9 cellular contexts compared by ENCODE assay signal in the genomic region with DNA sequence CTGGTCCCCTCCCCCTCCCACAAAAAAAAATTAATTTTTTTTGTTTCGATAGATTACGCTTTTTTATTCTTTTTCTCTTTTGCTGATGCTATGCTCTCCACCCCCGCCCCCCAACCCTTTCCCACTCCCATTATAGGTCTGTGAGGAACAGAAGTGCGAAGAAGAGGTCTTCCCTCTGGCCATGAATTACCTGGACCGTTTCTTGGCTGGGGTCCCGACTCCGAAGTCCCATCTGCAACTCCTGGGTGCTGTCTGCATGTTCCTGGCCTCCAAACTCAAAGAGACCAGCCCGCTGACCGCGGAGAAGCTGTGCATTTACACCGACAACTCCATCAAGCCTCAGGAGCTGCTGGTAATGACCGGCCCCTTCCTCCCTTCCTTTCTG. TPM values are rescaled to one million over a fixed set of nuclear protein-coding genes. Genes with fewer than 3 reads are reported as not detected.
DNase-seq lines count a peak whose midpoint lies in the region; ATAC-seq and TF ChIP-seq lines count a peak whose summit lies in the region.
"Had no signal": no experiment of that assay in that cellular context is flagged by ENCODE, and none has a peak within 500 bp of the region (broad histone marks: within the 10 kb centered on the region; RNA-seq: fewer than 3 reads in every experiment).

No MANE protein-coding gene starts in this region.

- H3K9me3 Mint-ChIP-seq in stimulated activated naive CD8-positive, alpha-beta T cell treated with anti-CD3 and anti-CD28 coated beads, Interleukin-15, amount 100 ng/mL, for 72 hours, result no peaks in the 10 kb centered on the region

- no peaks in the 10 kb centered on the region for H3K36me3 ChIP-seq in kidney epithelial cell (ENCODE audit: control insufficient read depth, insufficient read depth, low read length)

- DNase-seq in DMS53 (lab: John Stamatoyannopoulos, UW) (peak; percentile 85), DMS53 treated with DMSO at 0.1 percent for 48 hours (lab: John Stamatoyannopoulos, UW; ENCODE audit: unreplicated experiment) (no peak), astrocyte of the cerebellum (ENCODE audit: low read depth) (no peak), kidney epithelial cell (ENCODE audit: low read depth) (no peak), DMS79 treated with DMSO at 0.1 percent for 48 hours (lab: John Stamatoyannopoulos, UW) (no peak), hippocampal formation (lab: John Stamatoyannopoulos, UW) (no peak)
- no peak for DNase-seq in stimulated activated naive CD8-positive, alpha-beta T cell treated with anti-CD3 and anti-CD28 coated beads, Interleukin-15, amount 100 ng/mL, for 72 hours
- DNase-seq: NCI-H2081 had no signal

- in situ Hi-C loops in astrocyte of the cerebellum (cut with HindIII; ENCODE audit: low sequenced_read_pairs), result no loop called here

- H3K27ac Mint-ChIP-seq in stimulated activated naive CD8-positive, alpha-beta T cell treated with anti-CD3 and anti-CD28 coated beads, Interleukin-15, amount 100 ng/mL, for 72 hours, result peak overlapping the region; percentile 96 to 100

- no peaks in the 10 kb centered on the region for H3K27me3 Mint-ChIP-seq in stimulated activated naive CD8-positive, alpha-beta T cell treated with anti-CD3 and anti-CD28 coated beads, Interleukin-15, amount 100 ng/mL, for 72 hours

- no peak for TF ChIP-seq CTCF in astrocyte of the cerebellum (IDR thresholded peaks at IDR 0.05; ENCODE audit: low read depth, low read length, missing control alignments)
- TF ChIP-seq CTCF in kidney epithelial cell (IDR thresholded peaks at IDR 0.05; ENCODE audit: insufficient read depth, low read length, poor library complexity, severe bottlenecking), result no peak

- H3K27me3 ChIP-seq in kidney epithelial cell (ENCODE audit: control insufficient read depth, insufficient read depth, low read length), result peaks cover 64% of the 10 kb centered on the region

- ATAC-seq in stimulated activated naive CD8-positive, alpha-beta T cell treated with anti-CD3 and anti-CD28 coated beads, Interleukin-15, amount 100 ng/mL, for 72 hours, result no peak
- no peak for ATAC-seq in HG02981 (IDR thresholded peaks at IDR 0.05; ENCODE audit: unreplicated experiment)

- peaks cover 47% of the 10 kb centered on the region for H3K4me1 Mint-ChIP-seq in stimulated activated naive CD8-positive, alpha-beta T cell treated with anti-CD3 and anti-CD28 coated beads, Interleukin-15, amount 100 ng/mL, for 72 hours

- peak overlapping the region; percentile 36 for H3K4me3 ChIP-seq in astrocyte of the cerebellum (ENCODE audit: low read depth, low read length)
- peak overlapping the region; percentile 60 for H3K4me3 ChIP-seq in kidney epithelial cell (ENCODE audit: low read depth, low read length)

- peak overlapping the region; percentile 99 for H3K4me3 Mint-ChIP-seq in stimulated activated naive CD8-positive, alpha-beta T cell treated with anti-CD3 and anti-CD28 coated beads, Interleukin-15, amount 100 ng/mL, for 72 hours

RNA-seq across cellular contexts. Expression of a gene that starts 2.3 kb away (rescaled TPM):
- 88.3 and 91.0 TPM in 2 replicates for total RNA-seq in kidney epithelial cell

RNA-seq across cellular contexts. Expression of a gene that starts 45.2 kb away (rescaled TPM):
- total RNA-seq in kidney epithelial cell, result 17.3 and 18.3 TPM in 2 replicates
